4 cellular contexts compared by ENCODE assay signal in the genomic region with DNA sequence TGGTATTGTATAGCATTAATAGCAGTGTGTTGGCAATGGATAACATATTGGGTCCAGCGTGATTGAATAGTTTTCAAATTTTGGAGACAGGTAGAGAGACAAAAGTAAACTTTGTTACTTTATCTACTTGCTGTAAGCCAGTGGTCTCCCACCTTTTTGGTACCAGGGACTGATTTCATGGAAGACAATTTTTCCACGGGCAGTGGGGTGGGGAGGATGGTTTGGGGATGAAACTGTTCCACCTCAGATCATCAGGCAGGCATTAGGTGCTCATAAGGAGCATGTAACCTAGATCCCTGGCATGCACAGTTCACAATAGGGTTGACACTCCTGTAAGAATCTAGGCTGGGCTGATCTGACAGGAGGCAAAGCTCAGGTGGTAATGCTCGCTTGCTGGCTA. TPM values are rescaled to one million over a fixed set of nuclear protein-coding genes. Genes with fewer than 3 reads are reported as not detected.
"Had no signal": no experiment of that assay in that cellular context is flagged by ENCODE, and none has a peak within 500 bp of the region (broad histone marks: within the 10 kb centered on the region; RNA-seq: fewer than 3 reads in every experiment).

No MANE protein-coding gene starts in this region.

- DNase-seq: GDM1, GF-D8 had no signal

- H3K4me3 ChIP-seq: GM12878 had no signal

RNA-seq across cellular contexts. Expression of gene PROKR2, which starts 14.6 kb away (rescaled TPM):
- total RNA-seq: G401, GM12878 had no signal
